Comparison of ENCODE assay signal across 8 cellular contexts in genomic region chr9:34646211-34647083, GRCh38. TPM values are rescaled to one million over a fixed set of nuclear protein-coding genes. Genes with fewer than 3 reads are reported as not detected.
A peak's percentile ranks its signal among the peaks of the same experiment; 100 is the strongest.
DNase-seq lines count a peak whose midpoint lies in the region; ATAC-seq and TF ChIP-seq lines count a peak whose summit lies in the region.

GALT (plus strand) TSS chr9:34646675; CDS start chr9:34646705, 30 bp downstream.

- no peak within 1 kb of the TSS for H2BK15ac ChIP-seq in neuronal stem cell (ENCODE audit: low read length)

- H3K4me3 ChIP-seq in MM.1S (ENCODE audit: low read length) (peak within 1 kb of the TSS; percentile 95), SJSA1 (peak within 1 kb of the TSS; percentile 70), neuronal stem cell (ENCODE audit: low read length in 2 of 2) (peak within 1 kb of the TSS; percentile 81 to 87), subcutaneous abdominal adipose tissue (ENCODE audit: low read depth in 1 of 5, low read length in 5 of 5) (peak within 1 kb of the TSS; percentile 81 to 94 (median 89))

- H3K18ac ChIP-seq in neuronal stem cell (ENCODE audit: low read length), result peak within 1 kb of the TSS; percentile 92

- peak; percentile 59 for DNase-seq in GF-D8 (lab: John Stamatoyannopoulos, UW)
- DNase-seq in HCEC 1CT, result peak; percentile 74
- peak; percentile 95 for DNase-seq in MM.1S
- DNase-seq in SJSA1 (ENCODE audit: low read depth in 1 of 2, low spot score in 2 of 2), result peak; percentile 74 to 87
- peak; percentile 81 to 96 (median 94) for DNase-seq in activated naive CD4-positive, alpha-beta T cell (lab: John Stamatoyannopoulos, UW)
- DNase-seq in foreskin keratinocyte, result peak; percentile 66 to 76
- DNase-seq in neuronal stem cell (ENCODE audit: low spot score), result peak; percentile 83

- peak within 1 kb of the TSS; percentile 80 for H3K9ac ChIP-seq in MM.1S (ENCODE audit: low read length)
- H3K9ac ChIP-seq in neuronal stem cell (ENCODE audit: low read depth, low read length, poor library complexity), result peak within 1 kb of the TSS; percentile 95
- peak within 1 kb of the TSS; percentile 54 to 93 (median 91) for H3K9ac ChIP-seq in subcutaneous abdominal adipose tissue (ENCODE audit: low read length in 5 of 5)

- no peak within 1 kb of the TSS for H3K4ac ChIP-seq in neuronal stem cell (ENCODE audit: low read length)

- H3K27ac ChIP-seq in MM.1S (ENCODE audit: low read length), result peak within 1 kb of the TSS; percentile 82
- H3K27ac ChIP-seq in SJSA1, result peak within 1 kb of the TSS; percentile 26; the same call in 1 of the 2 replicates
- H3K27ac ChIP-seq in foreskin keratinocyte, result peak within 1 kb of the TSS; percentile 13
- H3K27ac ChIP-seq in neuronal stem cell (replicated peaks; ENCODE audit: low read length), result peak within 1 kb of the TSS; percentile 95
- H3K27ac ChIP-seq in subcutaneous abdominal adipose tissue (ENCODE audit: low read depth, low read length), result peak within 1 kb of the TSS; percentile 76

- ATAC-seq in foreskin keratinocyte, result peak; percentile 82

- H3K36me3 ChIP-seq in MM.1S (replicated peaks; ENCODE audit: insufficient read depth, low read length) (0 out of 2 replicates have a peak, but pooled peaks cover 3% of the 10 kb centered on the region), SJSA1 (peaks cover 8% of the 10 kb centered on the region; the same call in 1 of the 2 replicates), neuronal stem cell (replicated peaks in 1 of 2; ENCODE audit: control insufficient read depth in 2 of 2, insufficient read depth in 2 of 2, low read length in 2 of 2) (peaks cover 19 to 23% of the 10 kb centered on the region in 2 donors), subcutaneous abdominal adipose tissue (ENCODE audit: control insufficient read depth in 5 of 5, insufficient read depth in 5 of 5, low read length in 5 of 5) (peaks cover 0 to 24% (median 22%) of the 10 kb centered on the region in 5 donors)

- H3K4me2 ChIP-seq in MM.1S (ENCODE audit: low read depth, low read length) (peak within 1 kb of the TSS; percentile 95), neuronal stem cell (ENCODE audit: insufficient read depth, low read length, poor library complexity, severe bottlenecking) (peak within 1 kb of the TSS; percentile 89)

- no peak within 1 kb of the TSS for H2BK120ac ChIP-seq in neuronal stem cell (ENCODE audit: low read depth, low read length)

- H3K4me1 ChIP-seq in MM.1S (ENCODE audit: low read length) (peaks cover 14% of the 10 kb centered on the region), SJSA1 (replicated peaks) (peaks cover 11% of the 10 kb centered on the region), foreskin keratinocyte (peaks cover 9% of the 10 kb centered on the region), neuronal stem cell (ENCODE audit: control insufficient read depth in 2 of 2, insufficient read depth in 1 of 2, low read depth in 1 of 2, low read length in 2 of 2) (peaks cover 20 to 22% of the 10 kb centered on the region in 2 donors), subcutaneous abdominal adipose tissue (ENCODE audit: control insufficient read depth in 5 of 5, insufficient read depth in 5 of 5, low read length in 5 of 5) (peaks cover 12 to 38% (median 30%) of the 10 kb centered on the region in 5 donors)

- peak within 1 kb of the TSS; percentile 88 for H4K8ac ChIP-seq in neuronal stem cell (ENCODE audit: low read depth, low read length)

- WGBS in neuronal stem cell (ENCODE audit: extremely low coverage in 2 of 2, insufficient read length in 2 of 2, insufficient replicate concordance in 1 of 2), 2 donors, result no CpG with 5 or more reads among the region's 43 CpGs

- H3K9me3 ChIP-seq in MM.1S (replicated peaks; ENCODE audit: insufficient read depth, low read length), result no peaks in the 10 kb centered on the region
- H3K9me3 ChIP-seq in SJSA1 (replicated peaks), result no peaks in the 10 kb centered on the region
- peaks cover 0 to 2% of the 10 kb centered on the region in 2 donors for H3K9me3 ChIP-seq in neuronal stem cell (replicated peaks in 1 of 2; ENCODE audit: control insufficient read depth in 2 of 2, insufficient read depth in 1 of 2, low read depth in 1 of 2, low read length in 2 of 2)
- H3K9me3 ChIP-seq in subcutaneous abdominal adipose tissue (ENCODE audit: control insufficient read depth in 5 of 5, low read length in 5 of 5), result no peaks in the 10 kb centered on the region

- no peak within 1 kb of the TSS for H2BK12ac ChIP-seq in neuronal stem cell (ENCODE audit: low read length)

- H3K79me2 ChIP-seq in MM.1S (ENCODE audit: low read length), result peaks cover 22% of the 10 kb centered on the region

- peaks cover 12% of the 10 kb centered on the region for H3F3A ChIP-seq in MM.1S (ENCODE audit: insufficient read depth, low read length)

- H2AK5ac ChIP-seq in neuronal stem cell (ENCODE audit: low read depth, low read length), result peak within 1 kb of the TSS; percentile 66

- H3K27me3 ChIP-seq in MM.1S (replicated peaks; ENCODE audit: insufficient read depth, low read length) (no peaks in the 10 kb centered on the region), SJSA1 (replicated peaks) (no peaks in the 10 kb centered on the region), foreskin keratinocyte (no peaks in the 10 kb centered on the region), neuronal stem cell (ENCODE audit: control insufficient read depth in 3 of 3, insufficient read depth in 3 of 3, low read depth in 1 of 3, low read length in 3 of 3) (no peaks in the 10 kb centered on the region), subcutaneous abdominal adipose tissue (ENCODE audit: control insufficient read depth in 5 of 5, insufficient read depth in 4 of 5, low read length in 5 of 5) (no peaks in the 10 kb centered on the region)

- H3K14ac ChIP-seq in neuronal stem cell (ENCODE audit: low read length), result peak within 1 kb of the TSS; percentile 94

- H3K23ac ChIP-seq in neuronal stem cell (ENCODE audit: low read depth, low read length, poor library complexity), result no peak within 1 kb of the TSS

- peak within 1 kb of the TSS; percentile 40 for H4K91ac ChIP-seq in neuronal stem cell (ENCODE audit: low read depth, low read length, poor library complexity)

- TF ChIP-seq CTCF in MM.1S (IDR thresholded peaks at IDR 0.05; ENCODE audit: low read length) (peak; percentile 58), foreskin keratinocyte (conservative IDR thresholded peaks at IDR 0.05) (peak; percentile 68)

- H4K20me1 ChIP-seq in MM.1S (ENCODE audit: insufficient read depth, low read length), result no peaks in the 10 kb centered on the region

- H2AFZ ChIP-seq in MM.1S (ENCODE audit: low read length), result peak within 1 kb of the TSS; percentile 97
- peak within 1 kb of the TSS; percentile 96 for H2AFZ ChIP-seq in neuronal stem cell (ENCODE audit: low read length)

- H2BK5ac ChIP-seq in neuronal stem cell (ENCODE audit: low read length), result peak within 1 kb of the TSS; percentile 21

- H3K9me2 ChIP-seq in MM.1S (replicated peaks; ENCODE audit: insufficient read depth, low read length), result no peaks in the 10 kb centered on the region

- H3K79me1 ChIP-seq in neuronal stem cell (ENCODE audit: low read depth, low read length), result no peaks in the 10 kb centered on the region

RNA-seq across cellular contexts. Expression of gene GALT, which starts in this region (rescaled TPM):
- 7.7 and 9.0 TPM in 2 replicates for total RNA-seq in SJSA1 (2014; rRNA removed; shearing (Covaris generic))
- 30.5 and 42.4 TPM in 2 replicates for total RNA-seq in foreskin keratinocyte
- 48.7 and 57.0 TPM in 2 replicates for polyA plus RNA-seq in foreskin keratinocyte
- polyA plus RNA-seq in neuronal stem cell (2013, experiment 1 of 2), result 36.4 TPM
- 37.7 TPM for polyA plus RNA-seq in neuronal stem cell (2013, experiment 2 of 2)

Comparison
In these comparisons a context has a peak if more than half of its experiments do, and no peak if none do; other contexts are left out.
1. Peak in every context shown above with its lines: DNase-seq, ATAC-seq, H3K4me3 ChIP-seq and H3K27ac ChIP-seq.
2. H3K27ac ChIP-seq: peak in every context shown above with its lines; median percentile 95 in neuronal stem cell; 82 in MM.1S; 76 in subcutaneous abdominal adipose tissue; 26 in SJSA1; 13 in foreskin keratinocyte.